ENCODE assay signal across 21 cellular contexts in the genomic region with DNA sequence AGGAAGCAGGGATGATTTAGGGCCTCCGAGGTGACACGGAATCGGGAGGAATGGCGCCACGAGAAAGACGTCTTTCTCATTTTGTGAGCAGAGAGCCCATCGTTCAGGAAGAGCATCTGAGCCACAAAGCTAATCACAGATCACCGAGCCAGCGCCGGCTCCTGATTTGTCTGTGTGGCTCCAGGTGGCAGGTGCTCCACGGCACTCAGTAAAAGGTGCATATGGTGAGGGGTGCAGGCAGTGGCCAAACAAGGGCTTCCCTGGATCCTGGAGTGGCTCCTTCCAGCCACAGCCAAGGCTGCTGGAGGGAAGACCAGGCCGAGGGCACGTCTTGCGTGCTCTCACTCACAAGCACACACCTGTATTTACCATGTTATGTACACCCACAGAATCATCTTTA. TPM values are rescaled to one million over a fixed set of nuclear protein-coding genes. Genes with fewer than 3 reads are reported as not detected.
"Had no signal": no experiment of that assay in that cellular context is flagged by ENCODE, and none has a peak within 500 bp of the region (broad histone marks: within the 10 kb centered on the region; RNA-seq: fewer than 3 reads in every experiment).

No MANE protein-coding gene starts in this region.

- ATAC-seq: activated CD4-positive, alpha-beta T cell treated with anti-CD3 and anti-CD28 coated beads for 36 hours; activated CD8-positive, alpha-beta T cell treated with anti-CD3 and anti-CD28 coated beads, Interleukin-2, amount 10 ng/mL, durations not matched to agents 7 days and 5 days; T-cell had no signal

- H3K4me2 ChIP-seq: PC-9 had no signal

- H2AFZ ChIP-seq: PC-9 had no signal

- H3K36me3 ChIP-seq: brain microvascular endothelial cell, cardiac muscle cell had no signal

- H3K27ac ChIP-seq: brain microvascular endothelial cell, cardiac muscle cell, PC-9 had no signal

- H3K27me3 ChIP-seq: cardiac muscle cell had no signal

- H3K4me3 ChIP-seq: cardiac muscle cell, PC-9 had no signal

- DNase-seq: activated B cell treated with CpG ODN at 0.5 μM for 24 hours; activated CD4-positive, alpha-beta T cell treated with anti-CD3 and anti-CD28 coated beads for 36 hours; activated CD8-positive, alpha-beta memory T cell treated with anti-CD3 and anti-CD28 coated beads, Interleukin-2, amount 50 U/mL, for 48 hours; activated CD8-positive, alpha-beta T cell treated with anti-CD3 and anti-CD28 coated beads, Interleukin-2, amount 10 ng/mL, durations not matched to agents 7 days and 5 days; activated T-cell treated with anti-CD3 and anti-CD28 coated beads, Interleukin-2, amount 50 U/mL, for 1 hour; amniotic stem cell; brain microvascular endothelial cell; IMR-90; Kasumi-1; KBM-7; NCI-H1105 treated with DMSO at 0.1 percent for 48 hours; NCI-H187; NCI-H2081; NCI-H510A treated with DMSO at 0.1 percent for 48 hours; NCI-H69; PC-9; SIG-M5; T-cell; T-helper 2 cell; T1000 had no signal

RNA-seq across cellular contexts. Expression of gene KRTAP5-5, which starts 19.4 kb away (rescaled TPM):
- polyA plus RNA-seq: cardiac muscle cell, IMR-90 had no signal

RNA-seq across cellular contexts. Expression of gene KRTAP5-4, which starts 27.1 kb away (rescaled TPM):
- polyA plus RNA-seq: cardiac muscle cell, IMR-90 had no signal

RNA-seq across cellular contexts. Expression of gene KRTAP5-3, which starts 40.8 kb away (rescaled TPM):
- polyA plus RNA-seq: cardiac muscle cell, IMR-90 had no signal

RNA-seq across cellular contexts. Expression of gene KRTAP5-6, which starts 48.0 kb away (rescaled TPM):
- polyA plus RNA-seq: cardiac muscle cell, IMR-90 had no signal

RNA-seq across cellular contexts. Expression of gene KRTAP5-2, which starts 50.9 kb away (rescaled TPM):
- polyA plus RNA-seq: cardiac muscle cell, IMR-90 had no signal
